ENCODE assay signal across 22 cellular contexts in the genomic region with DNA sequence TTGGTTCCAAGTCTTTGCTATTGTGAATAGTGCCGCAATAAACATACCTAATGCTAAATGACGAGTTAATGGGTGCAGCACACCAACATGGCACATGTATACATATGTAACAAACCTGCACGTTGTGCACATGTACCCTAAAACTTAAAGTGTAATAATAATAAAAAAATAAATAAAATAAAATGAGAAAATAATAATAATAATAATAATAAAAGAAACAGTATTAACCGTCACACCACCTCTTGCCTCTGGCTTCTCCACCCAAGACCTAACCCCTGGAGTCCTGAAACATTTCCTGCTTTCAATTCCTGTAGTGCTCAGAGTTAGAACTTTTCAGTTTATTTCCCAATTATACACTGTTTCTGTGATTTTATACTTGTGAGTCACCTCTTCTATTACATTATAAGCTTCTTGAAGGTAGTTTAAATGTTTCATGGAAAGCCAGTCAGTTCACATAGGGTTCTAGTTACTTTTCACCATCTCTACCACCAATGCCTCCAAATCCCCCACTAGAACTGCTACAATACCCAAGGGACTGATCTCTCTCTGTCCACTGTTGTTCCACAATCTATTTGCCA. TPM values are rescaled to one million over a fixed set of nuclear protein-coding genes. Genes with fewer than 3 reads are reported as not detected.
"Had no signal": no experiment of that assay in that cellular context is flagged by ENCODE, and none has a peak within 500 bp of the region (broad histone marks: within the 10 kb centered on the region; RNA-seq: fewer than 3 reads in every experiment).

No MANE protein-coding gene starts in this region.

- H3K4me3 Mint-ChIP-seq: activated B cell treated with CpG ODN at 0.5 μM for 24 hours; activated CD4-positive, alpha-beta T cell treated with anti-CD3 and anti-CD28 coated beads, Interleukin-2, amount 10 ng/mL, durations not matched to agents 7 days and 5 days; activated naive CD4-positive, alpha-beta T cell treated with anti-CD3 and anti-CD28 coated beads, Interleukin-2, amount 10 ng/mL, durations not matched to agents 7 days and 5 days; activated T-helper 17 cell treated with anti-CD3 and anti-CD28 coated beads, Interleukin-2, amount 50 U/mL, for 72 hours; central memory CD8-positive, alpha-beta T cell; natural killer cell treated with Interleukin-12 subunit alpha and Interleukin-12 subunit beta and Interleukin-15 and Interleukin-18, amount 100 ng/mL, for 72 hours; stimulated activated naive B cell treated with anti-CD40 and anti-IgM and Interleukin-4, amounts not matched to agents 10 μg/mL and 1 μg/mL and 100 μg/mL, for 72 hours had no signal

- H3K27ac Mint-ChIP-seq: activated B cell treated with CpG ODN at 0.5 μM for 24 hours; activated CD4-positive, alpha-beta T cell treated with anti-CD3 and anti-CD28 coated beads, Interleukin-2, amount 10 ng/mL, durations not matched to agents 7 days and 5 days; activated naive CD4-positive, alpha-beta T cell treated with anti-CD3 and anti-CD28 coated beads, Interleukin-2, amount 10 ng/mL, durations not matched to agents 7 days and 5 days; activated T-helper 17 cell treated with anti-CD3 and anti-CD28 coated beads, Interleukin-2, amount 50 U/mL, for 72 hours; natural killer cell treated with Interleukin-12 subunit alpha and Interleukin-12 subunit beta and Interleukin-15 and Interleukin-18, amount 100 ng/mL, for 72 hours; stimulated activated naive B cell treated with anti-CD40 and anti-IgM and Interleukin-4, amounts not matched to agents 10 μg/mL and 1 μg/mL and 100 μg/mL, for 72 hours had no signal

- H3K27ac ChIP-seq: psoas muscle, tibial nerve had no signal

- H3K4me1 ChIP-seq: psoas muscle, tibial nerve had no signal

- ATAC-seq: left lobe of liver; natural killer cell treated with Interleukin-12 subunit alpha and Interleukin-12 subunit beta and Interleukin-15 and Interleukin-18, amount 100 ng/mL, for 72 hours; psoas muscle; sciatic nerve; stimulated activated naive B cell treated with anti-CD40 and anti-IgM and Interleukin-4, amounts not matched to agents 10 μg/mL and 1 μg/mL and 100 μg/mL, for 72 hours had no signal

- H3K36me3 ChIP-seq: tibial nerve had no signal

- H3K4me3 ChIP-seq: psoas muscle, tibial nerve had no signal

- H3K27me3 ChIP-seq: tibial nerve had no signal

- H3K36me3 Mint-ChIP-seq: activated naive CD4-positive, alpha-beta T cell treated with anti-CD3 and anti-CD28 coated beads, Interleukin-2, amount 10 ng/mL, durations not matched to agents 7 days and 5 days had no signal

- DNase-seq: activated B cell treated with CpG ODN at 0.5 μM for 24 hours; activated CD4-positive, alpha-beta T cell treated with anti-CD3 and anti-CD28 coated beads, Interleukin-2, amount 10 ng/mL, durations not matched to agents 7 days and 5 days; activated naive CD4-positive, alpha-beta T cell treated with anti-CD3 and anti-CD28 coated beads, Interleukin-2, amount 10 ng/mL, durations not matched to agents 7 days and 5 days; activated T-cell treated with anti-CD3 and anti-CD28 coated beads for 4 hours; cortex of kidney; effector memory CD4-positive, alpha-beta T cell; foreskin melanocyte; head of caudate nucleus; occipital lobe; psoas muscle; stimulated activated CD4-positive, alpha-beta T cell treated with anti-CD3 and anti-CD28 coated beads, Interleukin-2, amount 100 ng/mL, for 24 hours; stimulated activated naive B cell treated with anti-CD40 and anti-IgM and Interleukin-4, amounts not matched to agents 10 μg/mL and 1 μg/mL and 100 μg/mL, for 72 hours; T-helper 1 cell had no signal

- H3K9me3 Mint-ChIP-seq: activated naive CD4-positive, alpha-beta T cell treated with anti-CD3 and anti-CD28 coated beads, Interleukin-2, amount 10 ng/mL, durations not matched to agents 7 days and 5 days; activated T-helper 17 cell treated with anti-CD3 and anti-CD28 coated beads, Interleukin-2, amount 50 U/mL, for 72 hours; central memory CD8-positive, alpha-beta T cell; natural killer cell treated with Interleukin-12 subunit alpha and Interleukin-12 subunit beta and Interleukin-15 and Interleukin-18, amount 100 ng/mL, for 72 hours had no signal

- H3K4me1 Mint-ChIP-seq: activated B cell treated with CpG ODN at 0.5 μM for 24 hours; activated naive CD4-positive, alpha-beta T cell treated with anti-CD3 and anti-CD28 coated beads, Interleukin-2, amount 10 ng/mL, durations not matched to agents 7 days and 5 days; activated T-helper 17 cell treated with anti-CD3 and anti-CD28 coated beads, Interleukin-2, amount 50 U/mL, for 72 hours; central memory CD8-positive, alpha-beta T cell; stimulated activated naive B cell treated with anti-CD40 and anti-IgM and Interleukin-4, amounts not matched to agents 10 μg/mL and 1 μg/mL and 100 μg/mL, for 72 hours had no signal

RNA-seq across cellular contexts. Expression of a gene that starts 18.4 kb away (rescaled TPM):
- total RNA-seq: activated B cell treated with CpG ODN at 0.5 μM for 24 hours; activated CD4-positive, alpha-beta T cell treated with anti-CD3 and anti-CD28 coated beads, Interleukin-2, amount 10 ng/mL, durations not matched to agents 7 days and 5 days; activated CD8-positive, alpha-beta memory T cell treated with anti-CD3 and anti-CD28 coated beads for 36 hours; activated T-helper 17 cell treated with anti-CD3 and anti-CD28 coated beads, Interleukin-2, amount 50 U/mL, for 72 hours; epithelial cell of proximal tubule; left lobe of liver; natural killer cell treated with Interleukin-12 subunit alpha and Interleukin-12 subunit beta and Interleukin-15 and Interleukin-18, amount 100 ng/mL, for 72 hours; occipital lobe; psoas muscle; sciatic nerve; subcutaneous adipose tissue; tibial nerve had no signal
- polyA plus RNA-seq: psoas muscle had no signal
